ENCODE assay signal across 9 cellular contexts in the genomic region with DNA sequence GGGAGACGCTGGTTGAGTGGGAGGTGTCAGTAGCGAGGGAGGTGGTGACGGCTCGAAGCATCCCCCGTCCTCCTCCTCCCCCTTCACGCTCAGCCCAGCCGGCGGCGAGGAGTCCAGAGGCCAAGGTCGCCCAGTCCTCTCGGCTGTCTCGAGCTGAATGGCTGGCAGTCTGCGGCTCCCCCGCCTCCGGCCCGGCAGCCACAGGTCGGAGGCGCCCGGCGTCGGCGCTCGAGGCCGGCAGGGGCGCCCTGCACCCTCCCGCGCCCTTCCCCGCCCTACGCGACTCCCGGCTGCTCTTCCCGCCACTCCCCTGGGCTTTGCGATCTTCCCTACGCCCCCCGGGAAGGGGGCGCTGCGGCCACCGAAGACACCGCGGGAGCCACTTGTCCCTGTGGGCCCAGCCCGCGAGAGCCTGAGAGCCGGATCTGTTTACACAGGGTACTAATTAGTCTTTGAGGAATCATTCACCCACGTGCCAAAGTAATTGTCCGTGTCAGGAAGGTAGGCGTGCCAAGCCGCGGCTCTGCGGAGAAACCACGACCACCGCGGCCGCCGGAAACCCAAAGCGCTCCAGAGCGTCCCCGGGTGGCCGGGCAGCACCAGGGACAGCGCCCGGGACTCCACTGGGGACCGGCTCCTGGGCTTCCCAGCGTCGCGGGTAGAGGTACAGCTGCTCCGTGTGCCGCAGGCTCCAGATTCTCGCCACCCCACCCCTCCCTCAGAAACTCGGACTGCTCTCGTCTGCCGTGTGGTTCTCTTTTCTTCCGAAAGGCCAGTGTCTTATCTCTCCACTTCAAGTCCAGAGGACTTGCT. TPM values are rescaled to one million over a fixed set of nuclear protein-coding genes. Genes with fewer than 3 reads are reported as not detected.
DNase-seq lines count a peak whose midpoint lies in the region; ATAC-seq lines count a peak whose summit lies in the region.
"Had no signal": no experiment of that assay in that cellular context is flagged by ENCODE, and none has a peak within 500 bp of the region (broad histone marks: within the 10 kb centered on the region; RNA-seq: fewer than 3 reads in every experiment).

Gene NXPH1, plus strand, starts transcription at position 133 of the 813 bp plus-strand sequence.

- intact Hi-C loops in left ventricle myocardium superior (cut with micrococcal nuclease): no loop called here
- intact Hi-C loops in cardiac septum (cut with DNase I): no loop called here

- peak; percentile 33 for DNase-seq in left ventricle myocardium superior
- DNase-seq in cardiac septum (ENCODE audit: low spot score): no peak
- peak; percentile 94 for DNase-seq in NCI-H69 (lab: John Stamatoyannopoulos, UW)
- DNase-seq in germinal center (ENCODE audit: low spot score): peak; percentile 28
- no peak for DNase-seq in stimulated activated naive CD8-positive, alpha-beta T cell treated with anti-CD3 and anti-CD28 coated beads, Interleukin-15, Interleukin-2, amounts not matched to agents 100 U/mL and 50 U/mL, for 24 hours
- no peak for DNase-seq in activated CD4-positive, CD25-positive, alpha-beta regulatory T cell (lab: John Stamatoyannopoulos, UW)
- no peak for DNase-seq in HPDE6-E6E7 (ENCODE audit: extremely low spot score)

- ATAC-seq in left ventricle myocardium superior (peak; percentile 41), HG03135 (IDR thresholded peaks at IDR 0.05; ENCODE audit: unreplicated experiment) (no peak)
- peak; percentile 37 for ATAC-seq in stimulated activated naive CD8-positive, alpha-beta T cell treated with anti-CD3 and anti-CD28 coated beads, Interleukin-15, Interleukin-2, amounts not matched to agents 100 U/mL and 50 U/mL, for 24 hours

RNA-seq across cellular contexts. Expression of gene NXPH1, which starts in this region (rescaled TPM):
- total RNA-seq in left ventricle myocardium superior (not detected), cardiac septum (not detected)
- total RNA-seq: lung microvascular endothelial cell had no signal

Comparison
In these comparisons a context has a peak if more than half of its experiments do, and no peak if none do; other contexts are left out.
1. Peak in DNase-seq and ATAC-seq in left ventricle myocardium superior; RNA of the gene not detected or under 1 TPM.
2. DNase-seq: peak in NCI-H69 (single experiment) and germinal center (single experiment); none in cardiac septum (single experiment), stimulated activated naive CD8-positive, alpha-beta T cell treated with anti-CD3 and anti-CD28 coated beads, Interleukin-15, Interleukin-2, amounts not matched to agents 100 U/mL and 50 U/mL, for 24 hours (single experiment), activated CD4-positive, CD25-positive, alpha-beta regulatory T cell (0 of 4) and HPDE6-E6E7 (single experiment).